ENCODE assay signal across 26 cellular contexts in the genomic region with DNA sequence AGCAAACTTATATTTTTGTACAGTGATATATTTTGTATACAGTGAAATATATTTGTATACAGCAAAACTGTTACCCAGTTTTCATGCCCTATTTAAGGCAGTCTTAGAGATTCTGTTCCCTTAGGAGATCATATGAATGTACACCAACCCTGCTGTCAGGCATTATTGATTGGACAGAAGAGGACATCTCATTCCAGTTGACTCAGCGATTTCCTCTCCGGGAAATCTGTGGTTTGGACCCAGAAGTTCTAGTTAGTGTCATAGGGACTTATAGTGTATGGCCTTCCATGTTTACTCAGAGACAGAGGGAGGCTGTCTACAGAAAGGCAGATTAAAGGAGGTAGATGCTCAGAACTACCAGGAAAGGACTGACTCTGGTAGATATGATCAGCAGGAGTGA.
"Had no signal": no experiment of that assay in that cellular context is flagged by ENCODE, and none has a peak within 500 bp of the region (broad histone marks: within the 10 kb centered on the region; RNA-seq: fewer than 3 reads in every experiment).

No MANE protein-coding gene starts in this region.

- H3K4me1 ChIP-seq: breast epithelium had no signal

- H3K27ac ChIP-seq: breast epithelium, SK-N-MC, VCaP had no signal

- DNase-seq: activated CD4-positive, alpha-beta memory T cell treated with anti-CD3 and anti-CD28 coated beads for 36 hours; activated CD4-positive, alpha-beta T cell treated with anti-CD3 and anti-CD28 coated beads, Interleukin-2, amount 10 ng/mL, durations not matched to agents 7 days and 5 days; activated CD4-positive, CD25-positive, alpha-beta regulatory T cell; activated CD8-positive, alpha-beta memory T cell treated with anti-CD3 and anti-CD28 coated beads for 24 hours; activated gamma-delta T cell treated with Interleukin-2 at 50 U/mL for 16 hours; activated naive CD4-positive, alpha-beta T cell treated with anti-CD3 and anti-CD28 coated beads, Interleukin-2, amount 10 ng/mL, durations not matched to agents 7 days and 5 days; activated naive CD8-positive, alpha-beta T cell treated with anti-CD3 and anti-CD28 coated beads for 36 hours; activated T-cell treated with anti-CD3 and anti-CD28 coated beads, Interleukin-2, amount 50 U/mL, for 4 hours; anterior cingulate cortex; caudate nucleus; Karpas-422; NCI-H1105 treated with DMSO at 0.1 percent for 48 hours; NCI-H1436 treated with DMSO at 0.1 percent for 48 hours; NCI-H187 treated with DMSO at 0.1 percent for 48 hours; NCI-H2081 treated with DMSO at 0.1 percent for 48 hours; NCI-H2171 treated with DMSO at 0.1 percent for 48 hours; NCI-H226; NCI-H526; NCI-H82; RPMI8226; T-helper 1 cell had no signal

- H3K9me3 ChIP-seq: breast epithelium had no signal

- H3K27me3 ChIP-seq: breast epithelium had no signal

- ATAC-seq: activated T-cell treated with anti-CD3 and anti-CD28 coated beads, Interleukin-2, amount 50 U/mL, for 4 hours; Panc1; Right ventricle myocardium inferior had no signal

- H3K36me3 ChIP-seq: breast epithelium had no signal

- H3K4me3 ChIP-seq: breast epithelium, SK-N-MC had no signal
